Comparison of ENCODE assay signal across 19 cellular contexts in the genomic region with DNA sequence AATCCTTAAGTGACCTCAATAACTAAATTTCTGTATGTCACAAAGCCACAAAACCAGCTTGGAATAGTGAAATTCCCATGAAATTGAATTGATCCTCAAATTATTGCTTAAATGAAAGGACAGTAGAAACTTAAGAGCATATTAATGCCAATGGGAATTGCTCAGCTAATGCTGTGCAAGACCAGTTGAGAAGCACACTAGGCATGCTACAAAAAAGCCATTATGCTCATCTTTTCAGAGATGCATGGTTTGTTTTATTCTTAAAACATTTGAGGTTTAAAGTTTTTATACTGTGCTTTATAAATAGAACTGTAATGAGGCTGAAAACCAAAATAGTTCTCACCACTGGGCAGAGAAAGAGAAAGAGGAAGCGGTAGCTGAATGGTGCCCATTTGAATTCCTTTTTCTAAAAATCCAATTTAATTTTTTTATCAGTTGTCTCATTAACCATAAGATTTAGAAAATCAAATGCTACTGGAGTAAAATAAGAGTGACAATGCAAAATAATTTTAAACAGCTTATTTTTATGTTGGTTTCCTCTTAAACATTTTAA.
DNase-seq lines count a peak whose midpoint lies in the region; ATAC-seq, FAIRE-seq and TF ChIP-seq lines count a peak whose summit lies in the region.
"Had no signal": no experiment of that assay in that cellular context is flagged by ENCODE, and none has a peak within 500 bp of the region (broad histone marks: within the 10 kb centered on the region; RNA-seq: fewer than 3 reads in every experiment).

No MANE protein-coding gene starts in this region.

- ATAC-seq in K562: no peak

- TF ChIP-seq EP300 in K562 (IDR thresholded peaks at IDR 0.05; ENCODE audit: low read length): no peak

- no peak for TF ChIP-seq RAD21 in K562 (CRISPR knock-in tag; conservative IDR thresholded peaks at IDR 0.05 in 1 of 2, IDR thresholded peaks at IDR 0.05 in 1 of 2)

- no TSS peak for BruUV-seq in K562 (replicated peaks; lab: Mats Ljungman, UMichigan)

- H2BK120ac ChIP-seq in trophoblast cell (ENCODE audit: insufficient read depth, low read length, poor library complexity): no peak overlapping the region

- CTCF ChIA-PET in K562 (lab: Yijun Ruan, JAX; ENCODE audit: low intra/inter-chr PET ratio): no interaction called here

- in situ Hi-C loops in K562 (cut with MboI): no loop called here

- TF ChIP-seq CTCF in K562 (IDR thresholded peaks at IDR 0.05 in 2 of 3, conservative IDR thresholded peaks at IDR 0.05 in 1 of 3; ENCODE audit: insufficient read depth in 2 of 3, low read depth in 1 of 3, low read length in 3 of 3): no peak

- H4K12ac ChIP-seq in trophoblast cell (ENCODE audit: low read depth, low read length): no peak overlapping the region

- no peak for FAIRE-seq in K562 (lab: Jason Lieb, UNC)

- H3K18ac ChIP-seq in trophoblast cell (ENCODE audit: low read length): no peak overlapping the region

- H3K4me2 ChIP-seq in K562 (ENCODE audit: insufficient read depth, low read length): no peak overlapping the region
- no peak overlapping the region for H3K4me2 ChIP-seq in trophoblast cell (ENCODE audit: low read length)

- no peak overlapping the region for H2BK12ac ChIP-seq in trophoblast cell (ENCODE audit: low read length)

- H3K79me1 ChIP-seq in trophoblast cell (ENCODE audit: low read length): no peaks in the 10 kb centered on the region

- WGBS in K562 (ENCODE audit: insufficient coverage, low coverage, missing lambda C conversion rate): 13% methylated on average over 1 of the region's 1 CpG
- WGBS in trophoblast cell (ENCODE audit: extremely low coverage, insufficient coverage, insufficient read length): no CpG with 5 or more reads among the region's 1 CpG

- no peak overlapping the region for H3K14ac ChIP-seq in trophoblast cell (ENCODE audit: low read length)

- H2AK5ac ChIP-seq in trophoblast cell (ENCODE audit: low read length): no peak overlapping the region

- no peak for TF ChIP-seq POLR2A in K562 (conservative IDR thresholded peaks at IDR 0.05)

- H3K4me3 ChIP-seq in K562 (no peak overlapping the region), trophoblast cell (ENCODE audit: low read depth, low read length) (no peak overlapping the region)
- H3K4me3 ChIP-seq: SJSA1 had no signal

- intact Hi-C loops in K562 (cut with micrococcal nuclease): no loop called here

- H3K23ac ChIP-seq in trophoblast cell (ENCODE audit: low read length): no peak overlapping the region

- H2AFZ ChIP-seq in K562 (ENCODE audit: low read depth, low read length) (no peak overlapping the region), trophoblast cell (ENCODE audit: insufficient read depth, low read length, poor library complexity) (no peak overlapping the region)

- H3K27me3 ChIP-seq in K562 (ENCODE audit: control insufficient read depth in 2 of 2, insufficient read depth in 2 of 2, low read length in 2 of 2) (peaks cover 0 to 6% of the 10 kb centered on the region in 2 experiments; a peak in 3 of 5 replicates), trophoblast cell (ENCODE audit: insufficient read depth, low read length) (no peaks in the 10 kb centered on the region)

- H3K9me3 ChIP-seq in K562 (replicated peaks; ENCODE audit: control insufficient read depth, insufficient read depth, low read depth, low read length) (no peaks in the 10 kb centered on the region), trophoblast cell (ENCODE audit: insufficient read depth, low read depth, low read length) (no peaks in the 10 kb centered on the region)
- H3K9me3 ChIP-seq: SJSA1 had no signal

- H3K4ac ChIP-seq in trophoblast cell (ENCODE audit: low read depth, low read length): no peak overlapping the region

- H4K8ac ChIP-seq in trophoblast cell (ENCODE audit: low read depth, low read length): no peak overlapping the region

- H3K36me3 ChIP-seq in K562 (ENCODE audit: control insufficient read depth, insufficient read depth, low read length): no peaks in the 10 kb centered on the region
- no peaks in the 10 kb centered on the region for H3K36me3 ChIP-seq in trophoblast cell (ENCODE audit: control insufficient read depth in 1 of 2, insufficient read depth in 2 of 2, low read length in 2 of 2)
- H3K36me3 ChIP-seq: SJSA1 had no signal

- H4K20me1 ChIP-seq in K562 (replicated peaks; ENCODE audit: control insufficient read depth, insufficient read depth, low read length): no peaks in the 10 kb centered on the region

- no peak overlapping the region for H4K91ac ChIP-seq in trophoblast cell (ENCODE audit: low read depth, low read length)

- no peaks in the 10 kb centered on the region for H3K9me1 ChIP-seq in K562 (ENCODE audit: control insufficient read depth, insufficient read depth, low read length)

- POLR2A ChIA-PET in K562 (lab: Yijun Ruan, JAX): no interaction called here

- H3K4me1 ChIP-seq in K562 (replicated peaks in 1 of 2; ENCODE audit: control insufficient read depth in 2 of 2, insufficient read depth in 2 of 2, low read length in 2 of 2) (no peaks in the 10 kb centered on the region; a peak in 1 of 5 replicates), trophoblast cell (ENCODE audit: control insufficient read depth in 1 of 2, insufficient read depth in 2 of 2, low read length in 2 of 2) (no peaks in the 10 kb centered on the region)
- H3K4me1 ChIP-seq: SJSA1 had no signal

- H3K9ac ChIP-seq in K562 (ENCODE audit: insufficient read depth in 1 of 2, low read depth in 2 of 2, low read length in 2 of 2) (no peak overlapping the region), trophoblast cell (ENCODE audit: low read length) (no peak overlapping the region)

- no peak overlapping the region for H3K27ac ChIP-seq in K562 (ENCODE audit: extremely low read depth, low read depth, low read length)
- H3K27ac ChIP-seq in trophoblast cell (ENCODE audit: low read depth, low read length): no peak overlapping the region
- H3K27ac ChIP-seq: RWPE1, SJSA1 had no signal

- H3K79me2 ChIP-seq in K562 (ENCODE audit: control insufficient read depth, insufficient read depth, low read length) (no peaks in the 10 kb centered on the region), trophoblast cell (ENCODE audit: control insufficient read depth, insufficient read depth, low read length, poor library complexity) (no peaks in the 10 kb centered on the region)

- H2BK5ac ChIP-seq in trophoblast cell (ENCODE audit: low read depth, low read length, poor library complexity): no peak overlapping the region

- DNase-seq in SIG-M5 treated with dmso at 0.1 percent for 504 hours (lab: John Stamatoyannopoulos, UW; ENCODE audit: unreplicated experiment) (peak; percentile 32), SIG-M5 (lab: John Stamatoyannopoulos, UW) (no peak), NOMO-1 treated with dmso at 0.1 percent for 144 hours (lab: John Stamatoyannopoulos, UW; ENCODE audit: unreplicated experiment) (peak; percentile 13), K562 (ENCODE audit: extremely low read depth in 1 of 4, low spot score in 3 of 4) (no peak), NCI-H2227 treated with DMSO at 0.1 percent for 48 hours (lab: John Stamatoyannopoulos, UW) (no peak), trophoblast cell (no peak), mucosa of gallbladder (ENCODE audit: low spot score) (no peak), RPMI8226 (no peak)
- DNase-seq: 8988T, C1 segment of cervical spinal cord, DMS 273 treated with DMSO at 0.1 percent for 48 hours, NCI-H1417 treated with DMSO at 0.1 percent for 48 hours, NCI-H1930, NCI-H2171, NCI-H446 treated with DMSO at 0.1 percent for 48 hours, NCI-H748 treated with DMSO at 0.1 percent for 48 hours, SW 1271 had no signal

TF ChIP-seq in K562, 482 proteins besides CTCF, POLR2A, EP300 and RAD21 (continues in another document):
- TF ChIP-seq NR3C1 (CRISPR knock-in tag; IDR thresholded peaks at IDR 0.05): no peak
- TF ChIP-seq, protein P1, sequence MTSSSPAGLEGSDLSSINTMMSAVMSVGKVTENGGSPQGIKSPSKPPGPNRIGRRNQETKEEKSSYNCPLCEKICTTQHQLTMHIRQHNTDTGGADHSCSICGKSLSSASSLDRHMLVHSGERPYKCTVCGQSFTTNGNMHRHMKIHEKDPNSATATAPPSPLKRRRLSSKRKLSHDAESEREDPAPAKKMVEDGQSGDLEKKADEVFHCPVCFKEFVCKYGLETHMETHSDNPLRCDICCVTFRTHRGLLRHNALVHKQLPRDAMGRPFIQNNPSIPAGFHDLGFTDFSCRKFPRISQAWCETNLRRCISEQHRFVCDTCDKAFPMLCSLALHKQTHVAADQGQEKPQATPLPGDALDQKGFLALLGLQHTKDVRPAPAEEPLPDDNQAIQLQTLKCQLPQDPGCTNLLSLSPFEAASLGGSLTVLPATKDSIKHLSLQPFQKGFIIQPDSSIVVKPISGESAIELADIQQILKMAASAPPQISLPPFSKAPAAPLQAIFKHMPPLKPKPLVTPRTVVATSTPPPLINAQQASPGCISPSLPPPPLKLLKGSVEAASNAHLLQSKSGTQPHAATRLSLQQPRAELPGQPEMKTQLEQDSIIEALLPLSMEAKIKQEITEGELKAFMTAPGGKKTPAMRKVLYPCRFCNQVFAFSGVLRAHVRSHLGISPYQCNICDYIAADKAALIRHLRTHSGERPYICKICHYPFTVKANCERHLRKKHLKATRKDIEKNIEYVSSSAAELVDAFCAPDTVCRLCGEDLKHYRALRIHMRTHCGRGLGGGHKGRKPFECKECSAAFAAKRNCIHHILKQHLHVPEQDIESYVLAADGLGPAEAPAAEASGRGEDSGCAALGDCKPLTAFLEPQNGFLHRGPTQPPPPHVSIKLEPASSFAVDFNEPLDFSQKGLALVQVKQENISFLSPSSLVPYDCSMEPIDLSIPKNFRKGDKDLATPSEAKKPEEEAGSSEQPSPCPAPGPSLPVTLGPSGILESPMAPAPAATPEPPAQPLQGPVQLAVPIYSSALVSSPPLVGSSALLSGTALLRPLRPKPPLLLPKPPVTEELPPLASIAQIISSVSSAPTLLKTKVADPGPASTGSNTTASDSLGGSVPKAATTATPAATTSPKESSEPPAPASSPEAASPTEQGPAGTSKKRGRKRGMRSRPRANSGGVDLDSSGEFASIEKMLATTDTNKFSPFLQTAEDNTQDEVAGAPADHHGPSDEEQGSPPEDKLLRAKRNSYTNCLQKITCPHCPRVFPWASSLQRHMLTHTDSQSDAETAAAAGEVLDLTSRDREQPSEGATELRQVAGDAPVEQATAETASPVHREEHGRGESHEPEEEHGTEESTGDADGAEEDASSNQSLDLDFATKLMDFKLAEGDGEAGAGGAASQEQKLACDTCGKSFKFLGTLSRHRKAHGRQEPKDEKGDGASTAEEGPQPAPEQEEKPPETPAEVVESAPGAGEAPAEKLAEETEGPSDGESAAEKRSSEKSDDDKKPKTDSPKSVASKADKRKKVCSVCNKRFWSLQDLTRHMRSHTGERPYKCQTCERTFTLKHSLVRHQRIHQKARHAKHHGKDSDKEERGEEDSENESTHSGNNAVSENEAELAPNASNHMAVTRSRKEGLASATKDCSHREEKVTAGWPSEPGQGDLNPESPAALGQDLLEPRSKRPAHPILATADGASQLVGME (CRISPR knock-in tag; IDR thresholded peaks at IDR 0.05): no peak
- peak; percentile 53 for TF ChIP-seq CBX8 (IDR thresholded peaks at IDR 0.05; ENCODE audit: borderline replicate concordance, extremely low read depth, low read depth, low read length, poor library complexity, severe bottlenecking)

Comparison
In these comparisons a context has a peak if more than half of its experiments do, and no peak if none do; other contexts are left out.
1. DNase-seq: peak in SIG-M5 treated with dmso at 0.1 percent for 504 hours (single experiment) and NOMO-1 treated with dmso at 0.1 percent for 144 hours (single experiment); none in SIG-M5 (single experiment), K562 (0 of 4), NCI-H2227 treated with DMSO at 0.1 percent for 48 hours (single experiment), trophoblast cell (0 of 2), mucosa of gallbladder (single experiment) and RPMI8226 (single experiment).